17 cellular contexts compared by ENCODE assay signal in the genomic region with DNA sequence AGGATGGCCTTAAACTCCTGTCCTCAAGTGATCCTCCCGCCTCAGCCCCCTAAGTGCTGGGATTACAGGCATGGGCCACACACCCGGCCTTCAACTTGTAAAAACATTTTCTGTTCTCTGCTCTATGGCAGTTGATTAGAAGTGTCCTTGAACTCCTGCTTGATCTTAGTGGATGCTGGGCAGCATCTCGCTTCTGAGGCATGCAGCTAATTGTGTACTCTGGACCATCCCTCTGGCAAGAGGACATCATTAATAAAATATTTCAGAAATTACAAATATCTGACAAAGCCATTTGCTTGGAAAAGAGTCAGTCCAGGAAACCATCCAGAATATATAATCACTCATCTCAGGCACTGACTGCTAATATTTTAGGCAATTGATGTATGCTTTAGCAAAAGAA. TPM values are rescaled to one million over a fixed set of nuclear protein-coding genes. Genes with fewer than 3 reads are reported as not detected.
DNase-seq lines count a peak whose midpoint lies in the region; ATAC-seq, FAIRE-seq and TF ChIP-seq lines count a peak whose summit lies in the region.
"Had no signal": no experiment of that assay in that cellular context is flagged by ENCODE, and none has a peak within 500 bp of the region (broad histone marks: within the 10 kb centered on the region; RNA-seq: fewer than 3 reads in every experiment).

No MANE protein-coding gene starts in this region.

- no peaks in the 10 kb centered on the region for H3K36me3 ChIP-seq in SJSA1
- H3K36me3 ChIP-seq in smooth muscle cell (ENCODE audit: low read depth), result no peaks in the 10 kb centered on the region
- no peaks in the 10 kb centered on the region for H3K36me3 ChIP-seq in small intestine (ENCODE audit: control insufficient read depth in 2 of 2, insufficient read depth in 2 of 2, low read length in 2 of 2)

- H3K9me3 ChIP-seq in SJSA1 (replicated peaks), result no peaks in the 10 kb centered on the region
- H3K9me3 ChIP-seq in smooth muscle cell (replicated peaks; ENCODE audit: low read depth), result no peaks in the 10 kb centered on the region
- no peaks in the 10 kb centered on the region for H3K9me3 ChIP-seq in small intestine (ENCODE audit: control insufficient read depth, low read depth)

- 81% methylated on average over 3 of the region's 3 CpGs for WGBS in smooth muscle cell (ENCODE audit: low lambda C conversion rate)
- 55 to 68% (median 60%) methylated on average over 3 of the region's 3 CpGs for WGBS in small intestine, 3 donors

- peak; percentile 89 for DNase-seq in EL
- no peak for DNase-seq in SJSA1 (ENCODE audit: low read depth in 1 of 2, low spot score in 2 of 2)
- DNase-seq in fibroblast of peridontal ligament (ENCODE audit: extremely low read depth), result peak; percentile 35
- DNase-seq in smooth muscle cell (lab: John Stamatoyannopoulos, UW; ENCODE audit: unreplicated experiment), result no peak
- DNase-seq in small intestine, result no peak
- DNase-seq in NCI-H2029 (lab: John Stamatoyannopoulos, UW), result no peak
- DNase-seq in SHP77 treated with DMSO at 0.1 percent for 48 hours (lab: John Stamatoyannopoulos, UW), result no peak
- DNase-seq: activated naive CD8-positive, alpha-beta T cell treated with anti-CD3 and anti-CD28 coated beads, Interleukin-2, amount 10 ng/mL, durations not matched to agents 7 days and 5 days; activated T-cell treated with anti-CD3 and anti-CD28 coated beads, Interleukin-2, amount 50 U/mL, for 72 hours; C1 segment of cervical spinal cord; MM.1S; NCI-H1930; NCI-H524; OCI-M1; stimulated activated CD4-positive, alpha-beta T cell treated with anti-CD3 and anti-CD28 coated beads, Interleukin-4, amount 100 ng/mL, for 1 hour had no signal

- no peak overlapping the region for H3K9ac ChIP-seq in smooth muscle cell (ENCODE audit: low read depth)

- H3K4me1 ChIP-seq in SJSA1 (replicated peaks) (peaks cover 60% of the 10 kb centered on the region), smooth muscle cell (ENCODE audit: low read depth) (peaks cover 12% of the 10 kb centered on the region), small intestine (ENCODE audit: control insufficient read depth in 2 of 2, insufficient read depth in 1 of 2, low read depth in 1 of 2, low read length in 1 of 2) (no peaks in the 10 kb centered on the region)

- TF ChIP-seq CTCF in smooth muscle cell (IDR thresholded peaks at IDR 0.05; ENCODE audit: borderline replicate concordance, insufficient read depth, poor library complexity, severe bottlenecking), result no peak

- H3K27me3 ChIP-seq in SJSA1 (replicated peaks), result no peaks in the 10 kb centered on the region
- no peaks in the 10 kb centered on the region for H3K27me3 ChIP-seq in smooth muscle cell (ENCODE audit: low read depth)
- H3K27me3 ChIP-seq in small intestine (ENCODE audit: control insufficient read depth in 2 of 2, insufficient read depth in 2 of 2, low read length in 2 of 2), result no peaks in the 10 kb centered on the region

- no peaks in the 10 kb centered on the region for H3K79me2 ChIP-seq in smooth muscle cell (ENCODE audit: low read depth)

- ATAC-seq in HG03521 (IDR thresholded peaks at IDR 0.05; ENCODE audit: unreplicated experiment), result no peak
- ATAC-seq: activated T-cell treated with anti-CD3 and anti-CD28 coated beads, Interleukin-2, amount 50 U/mL, for 72 hours had no signal

- no peak for FAIRE-seq in small intestine (lab: Jason Lieb, UNC)
- FAIRE-seq: endometrium had no signal

- H3F3A ChIP-seq in smooth muscle cell (ENCODE audit: low read depth), result peaks cover 10% of the 10 kb centered on the region

- H3K27ac ChIP-seq in SJSA1 (peak overlapping the region; percentile 54), smooth muscle cell (ENCODE audit: low read depth) (no peak overlapping the region), small intestine (ENCODE audit: low read depth in 1 of 2, low read length in 1 of 2) (no peak overlapping the region)

- H2AFZ ChIP-seq in smooth muscle cell (ENCODE audit: low read depth), result no peak overlapping the region

- H4K20me1 ChIP-seq in smooth muscle cell (ENCODE audit: low read depth), result no peaks in the 10 kb centered on the region

- H3K4me2 ChIP-seq in smooth muscle cell, result peak overlapping the region; percentile 16

- H3K4me3 ChIP-seq in SJSA1 (no peak overlapping the region), smooth muscle cell (no peak overlapping the region), small intestine (ENCODE audit: low read depth in 1 of 2, low read length in 2 of 2) (no peak overlapping the region)

RNA-seq across cellular contexts. Expression of a gene that starts 8.1 kb away (rescaled TPM):
- 1.3 and 6.0 TPM in 2 replicates for total RNA-seq in SJSA1 (2014; rRNA removed; shearing (Covaris generic))
- 0.18 and 0.22 TPM in 2 replicates for total RNA-seq in smooth muscle cell
- 1.8 and 1.9 TPM in 2 replicates for polyA plus RNA-seq in smooth muscle cell
- polyA plus RNA-seq in small intestine, result 1 to 10 TPM in 1 of 3 donors, not detected in 2; 3.0 TPM
- total RNA-seq: activated naive CD8-positive, alpha-beta T cell treated with anti-CD3 and anti-CD28 coated beads, Interleukin-2, amount 10 ng/mL, durations not matched to agents 7 days and 5 days; activated T-cell treated with anti-CD3 and anti-CD28 coated beads, Interleukin-2, amount 50 U/mL, for 72 hours had no signal

Comparison
In these comparisons a context has a peak if more than half of its experiments do, and no peak if none do; other contexts are left out.
1. DNase-seq: peak in EL (single experiment) and fibroblast of peridontal ligament (single experiment); none in SJSA1 (0 of 2), smooth muscle cell (single experiment), small intestine (single experiment), NCI-H2029 (single experiment) and SHP77 treated with DMSO at 0.1 percent for 48 hours (single experiment).